13 cellular contexts compared by ENCODE assay signal in genomic region chr4:40850496-40850895, GRCh38.
DNase-seq lines count a peak whose midpoint lies in the region; TF ChIP-seq lines count a peak whose summit lies in the region.
"Had no signal": no experiment of that assay in that cellular context is flagged by ENCODE, and none has a peak within 500 bp of the region (broad histone marks: within the 10 kb centered on the region; RNA-seq: fewer than 3 reads in every experiment).

No MANE protein-coding gene starts in this region.

- in situ Hi-C loops in GM23248 (cut with MboI) = no loop called here

- TF ChIP-seq CTCF in fibroblast of villous mesenchyme (IDR thresholded peaks at IDR 0.05; ENCODE audit: insufficient read depth, low read depth, low read length) = no peak
- TF ChIP-seq CTCF in right atrium auricular region (IDR thresholded peaks at IDR 0.05) = no peak

- no peaks in the 10 kb centered on the region for H3K27me3 ChIP-seq in BLaER1 treated with 17β-estradiol and CSF1 and Interleukin-3, amounts not matched to agents 10 nM and 100 nM
- no peaks in the 10 kb centered on the region for H3K27me3 ChIP-seq in GM23248 (replicated peaks; ENCODE audit: insufficient read depth)
- H3K27me3 ChIP-seq in right atrium auricular region = no peaks in the 10 kb centered on the region

- peak overlapping the region; percentile 9 to 92 (median 61); a peak in 20 of 22 replicates for H3K4me2 ChIP-seq in BLaER1 treated with 17β-estradiol and CSF1 and Interleukin-3, amounts not matched to agents 10 nM and 100 nM
- H3K4me2 ChIP-seq in GM23248 (ENCODE audit: unreplicated experiment) = no peak overlapping the region

- H4K20me1 ChIP-seq in BLaER1 treated with 17β-estradiol and CSF1 and Interleukin-3, amounts not matched to agents 10 nM and 100 nM = peaks cover 0 to 63% (median 0%) of the 10 kb centered on the region in 11 experiments; a peak in 7 of 22 replicates
- H4K20me1 ChIP-seq in GM23248 (ENCODE audit: insufficient read depth) = no peaks in the 10 kb centered on the region

- peaks cover 37 to 98% (median 80%) of the 10 kb centered on the region in 10 experiments for H3K4me1 ChIP-seq in BLaER1 treated with 17β-estradiol and CSF1 and Interleukin-3, amounts not matched to agents 10 nM and 100 nM
- H3K4me1 ChIP-seq in GM23248 (ENCODE audit: insufficient read depth) (no peaks in the 10 kb centered on the region; the same call in 1 of the 2 replicates), right atrium auricular region (peaks cover 0 to 21% of the 10 kb centered on the region in 2 donors)
- H3K4me1 ChIP-seq: Caco-2 had no signal

- H3K9ac ChIP-seq in BLaER1 treated with 17β-estradiol and CSF1 and Interleukin-3, amounts not matched to agents 10 nM and 100 nM = peak overlapping the region in 5 of 11 experiments; percentile 1 to 50 (median 30); a peak in 4 of 22 replicates
- H3K9ac ChIP-seq in GM23248 = no peak overlapping the region

- H3K4me3 ChIP-seq in BLaER1 treated with 17β-estradiol and CSF1 and Interleukin-3, amounts not matched to agents 10 nM and 100 nM = no peak overlapping the region
- H3K4me3 ChIP-seq in fibroblast of villous mesenchyme (ENCODE audit: low read depth, low read length) (no peak overlapping the region), GM23248 (no peak overlapping the region), right atrium auricular region (no peak overlapping the region)

- H3K27ac ChIP-seq in BLaER1 treated with 17β-estradiol and CSF1 and Interleukin-3, amounts not matched to agents 10 nM and 100 nM = peak overlapping the region in 8 of 11 experiments; percentile 21 to 54 (median 38); a peak in 15 of 22 replicates
- H3K27ac ChIP-seq in substantia nigra (ENCODE audit: low read depth, low read length, poor library complexity, severe bottlenecking) (peak overlapping the region; percentile 30), GM23248 (no peak overlapping the region), right atrium auricular region (no peak overlapping the region)

- H2AFZ ChIP-seq in GM23248 = no peak overlapping the region

- peaks cover 0 to 74% (median 29%) of the 10 kb centered on the region in 11 experiments; a peak in 14 of 22 replicates for H3K36me3 ChIP-seq in BLaER1 treated with 17β-estradiol and CSF1 and Interleukin-3, amounts not matched to agents 10 nM and 100 nM
- no peaks in the 10 kb centered on the region for H3K36me3 ChIP-seq in GM23248 (ENCODE audit: low read depth)
- H3K36me3 ChIP-seq in right atrium auricular region = no peaks in the 10 kb centered on the region

- DNase-seq in RPMI7951 (ENCODE audit: low read depth) = peak; percentile 41
- peak; percentile 20 for DNase-seq in fibroblast of villous mesenchyme (ENCODE audit: low read depth)
- no peak for DNase-seq in substantia nigra (lab: John Stamatoyannopoulos, UW)
- no peak for DNase-seq in GM23248
- no peak for DNase-seq in right atrium auricular region (ENCODE audit: low spot score)
- no peak for DNase-seq in GM19240 (ENCODE audit: insufficient read length, low spot score)
- DNase-seq: ACHN; Caco-2; CD8-positive, alpha-beta memory T cell; GF-D8; GOT3; H9 had no signal

- no peaks in the 10 kb centered on the region for H3K9me3 ChIP-seq in BLaER1 treated with 17β-estradiol and CSF1 and Interleukin-3, amounts not matched to agents 10 nM and 100 nM (replicated peaks in 1 of 11)
- no peaks in the 10 kb centered on the region for H3K9me3 ChIP-seq in GM23248 (ENCODE audit: low read depth)
- no peaks in the 10 kb centered on the region for H3K9me3 ChIP-seq in right atrium auricular region
- H3K9me3 ChIP-seq: Caco-2 had no signal

- no peaks in the 10 kb centered on the region for H3K79me2 ChIP-seq in GM23248 (ENCODE audit: insufficient read depth)

- H3K9me2 ChIP-seq in GM23248 (ENCODE audit: insufficient read depth) = no peaks in the 10 kb centered on the region

- 94 to 98% methylated on average over 4 of the region's 4 CpGs for WGBS in GM23248 (ENCODE audit: low coverage in 1 of 2, low lambda C conversion rate in 2 of 2, missing lambda C conversion rate in 2 of 2), 2 experiments

- no peaks in the 10 kb centered on the region for H3F3A ChIP-seq in GM23248 (ENCODE audit: insufficient read depth)

Comparison
In these comparisons a context has a peak if more than half of its experiments do, and no peak if none do; other contexts are left out.
1. H3K27ac ChIP-seq: peak in BLaER1 treated with 17β-estradiol and CSF1 and Interleukin-3, amounts not matched to agents 10 nM and 100 nM (8 of 11) and substantia nigra (single experiment); none in GM23248 (single experiment) and right atrium auricular region (0 of 2).
2. DNase-seq: peak in RPMI7951 (single experiment) and fibroblast of villous mesenchyme (single experiment); none in substantia nigra (0 of 49), GM23248 (single experiment), right atrium auricular region (single experiment) and GM19240 (single experiment).